14 cellular contexts compared by ENCODE assay signal in genomic region chr4:189870835-189871234, GRCh38.
A peak's percentile ranks its signal among the peaks of the same experiment; 100 is the strongest.
DNase-seq lines count a peak whose midpoint lies in the region; ATAC-seq and TF ChIP-seq lines count a peak whose summit lies in the region.
"Had no signal": no experiment of that assay in that cellular context is flagged by ENCODE, and none has a peak within 500 bp of the region (broad histone marks: within the 10 kb centered on the region; RNA-seq: fewer than 3 reads in every experiment).

No MANE protein-coding gene starts in this region.

- POLR2A ChIA-PET in activated CD4-positive, alpha-beta memory T cell treated with anti-CD3 and anti-CD28 coated beads, Interleukin-2, amount 10 ng/mL, durations not matched to agents 7 days and 5 days (lab: Charles Lee), result no interaction called here

- CTCF ChIA-PET in activated CD4-positive, alpha-beta memory T cell treated with anti-CD3 and anti-CD28 coated beads, Interleukin-2, amount 10 ng/mL, durations not matched to agents 7 days and 5 days (lab: Charles Lee), result no interaction called here

- TF ChIP-seq CTCF in neural crest cell (conservative IDR thresholded peaks at IDR 0.05), result no peak

- H3K27ac Mint-ChIP-seq in neural crest cell (ENCODE audit: unreplicated experiment), result peak overlapping the region; percentile 6
- H3K27ac Mint-ChIP-seq in activated CD4-positive, alpha-beta memory T cell treated with anti-CD3 and anti-CD28 coated beads, Interleukin-2, amount 10 ng/mL, durations not matched to agents 7 days and 5 days, result no peak overlapping the region
- H3K27ac Mint-ChIP-seq: B cell; CD4-positive, alpha-beta T cell; CD8-positive, alpha-beta T cell had no signal

- H3K4me1 Mint-ChIP-seq in neural crest cell, result no peaks in the 10 kb centered on the region
- no peaks in the 10 kb centered on the region for H3K4me1 Mint-ChIP-seq in activated CD4-positive, alpha-beta memory T cell treated with anti-CD3 and anti-CD28 coated beads, Interleukin-2, amount 10 ng/mL, durations not matched to agents 7 days and 5 days
- H3K4me1 Mint-ChIP-seq: B cell had no signal

- H3K36me3 Mint-ChIP-seq in neural crest cell (ENCODE audit: low read depth), result peaks cover 3% of the 10 kb centered on the region
- no peaks in the 10 kb centered on the region for H3K36me3 Mint-ChIP-seq in activated CD4-positive, alpha-beta memory T cell treated with anti-CD3 and anti-CD28 coated beads, Interleukin-2, amount 10 ng/mL, durations not matched to agents 7 days and 5 days (ENCODE audit: low read depth)
- H3K36me3 Mint-ChIP-seq: CD8-positive, alpha-beta T cell had no signal

- peaks cover 20% of the 10 kb centered on the region for H3K9me3 Mint-ChIP-seq in neural crest cell
- peaks cover 2% of the 10 kb centered on the region for H3K9me3 Mint-ChIP-seq in activated CD4-positive, alpha-beta memory T cell treated with anti-CD3 and anti-CD28 coated beads, Interleukin-2, amount 10 ng/mL, durations not matched to agents 7 days and 5 days
- H3K9me3 Mint-ChIP-seq: CD4-positive, alpha-beta T cell; CD8-positive, alpha-beta T cell had no signal

- no peaks in the 10 kb centered on the region for H3K27me3 Mint-ChIP-seq in neural crest cell (ENCODE audit: low read depth)
- no peaks in the 10 kb centered on the region for H3K27me3 Mint-ChIP-seq in activated CD4-positive, alpha-beta memory T cell treated with anti-CD3 and anti-CD28 coated beads, Interleukin-2, amount 10 ng/mL, durations not matched to agents 7 days and 5 days
- H3K27me3 Mint-ChIP-seq: B cell; CD4-positive, alpha-beta T cell had no signal

- DNase-seq in neural crest cell (ENCODE audit: low read depth, low spot score) (no peak), OCI-M2 (lab: John Stamatoyannopoulos, UW; ENCODE audit: unreplicated experiment) (no peak)
- no peak for DNase-seq in activated CD4-positive, alpha-beta memory T cell treated with anti-CD3 and anti-CD28 coated beads, Interleukin-2, amount 10 ng/mL, durations not matched to agents 7 days and 5 days
- DNase-seq: AML-193; Caco-2; Calu3; CD4-positive, alpha-beta T cell; CD8-positive, alpha-beta T cell; DMS79 treated with DMSO at 0.1 percent for 48 hours; GF-D8 had no signal

- ATAC-seq in GM18868 (IDR thresholded peaks at IDR 0.05; ENCODE audit: unreplicated experiment), result peak; percentile 67
- ATAC-seq in HG02610 (IDR thresholded peaks at IDR 0.05; ENCODE audit: unreplicated experiment), result peak; percentile 48
- ATAC-seq: A549; CD8-positive, alpha-beta T cell had no signal

- H3K4me3 Mint-ChIP-seq in neural crest cell, result no peak overlapping the region
- no peak overlapping the region for H3K4me3 Mint-ChIP-seq in activated CD4-positive, alpha-beta memory T cell treated with anti-CD3 and anti-CD28 coated beads, Interleukin-2, amount 10 ng/mL, durations not matched to agents 7 days and 5 days
- H3K4me3 Mint-ChIP-seq: B cell; CD4-positive, alpha-beta T cell; CD8-positive, alpha-beta T cell had no signal
